Comparison of ENCODE assay signal across 8 cellular contexts in the genomic region with DNA sequence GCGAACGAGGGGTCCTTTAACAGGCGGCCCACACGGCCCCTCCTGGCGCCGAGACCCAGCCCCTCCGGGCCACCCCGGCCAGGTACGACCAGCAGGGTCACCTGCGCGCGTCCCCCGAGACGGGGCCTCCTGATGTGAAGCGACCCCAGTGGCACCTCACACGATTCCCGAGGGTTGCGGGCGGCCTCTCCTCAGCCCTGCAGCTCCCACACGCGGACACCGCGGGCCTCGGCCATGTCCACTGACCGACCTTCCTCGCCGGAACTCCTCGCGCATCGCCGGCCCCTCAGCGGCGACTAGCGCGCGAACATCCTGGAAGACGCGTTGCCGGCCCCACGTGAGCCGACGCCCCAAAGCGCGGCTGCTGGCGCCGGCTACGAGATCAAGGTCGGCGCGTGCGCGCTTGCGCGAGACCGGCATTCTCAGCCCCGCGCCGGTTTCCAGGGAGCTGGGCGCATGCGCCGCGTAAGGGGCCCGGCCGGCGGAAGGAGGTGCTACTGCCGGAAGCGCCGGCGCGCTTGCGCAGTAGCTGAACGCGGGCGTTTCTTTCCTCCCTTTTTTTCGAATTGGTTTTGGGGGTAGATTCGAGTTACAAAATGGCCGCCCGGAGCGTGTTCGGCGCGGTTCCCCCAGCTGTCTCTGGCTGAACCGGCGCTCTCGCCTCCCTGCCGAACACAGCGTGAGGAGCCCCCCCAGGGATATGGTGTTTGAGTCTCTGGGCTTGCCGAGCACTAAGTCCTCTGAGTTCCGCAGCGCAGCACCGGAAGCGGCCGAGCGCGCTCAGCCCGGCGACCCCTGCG. TPM values are rescaled to one million over a fixed set of nuclear protein-coding genes. Genes with fewer than 3 reads are reported as not detected.
DNase-seq lines count a peak whose midpoint lies in the region; ATAC-seq and TF ChIP-seq lines count a peak whose summit lies in the region.

NUP50 (plus strand) TSS at position 509 of the 800 bp plus-strand sequence. CDS start 4,253 bp downstream, outside the sequence.

- H3K4me2 ChIP-seq in smooth muscle cell: peak within 1 kb of the TSS; percentile 96

- H3K4me3 ChIP-seq in breast epithelium (peak within 1 kb of the TSS; percentile 93 to 99 (median 96)), smooth muscle cell (peak within 1 kb of the TSS; percentile 95)

- no peaks in the 10 kb centered on the region for H3K36me3 ChIP-seq in breast epithelium
- no peaks in the 10 kb centered on the region for H3K36me3 ChIP-seq in smooth muscle cell (ENCODE audit: low read depth)

- peaks cover 16% of the 10 kb centered on the region for H3F3A ChIP-seq in smooth muscle cell (ENCODE audit: low read depth)

- peaks cover 29% of the 10 kb centered on the region for H4K20me1 ChIP-seq in smooth muscle cell (ENCODE audit: low read depth)

- H2AFZ ChIP-seq in smooth muscle cell (ENCODE audit: low read depth): peak within 1 kb of the TSS; percentile 89

- TF ChIP-seq POLR2A in breast epithelium (IDR thresholded peaks at IDR 0.05): no peak

- H3K9me3 ChIP-seq in breast epithelium: no peaks in the 10 kb centered on the region
- no peaks in the 10 kb centered on the region for H3K9me3 ChIP-seq in smooth muscle cell (replicated peaks; ENCODE audit: low read depth)

- in situ Hi-C loops in ACHN (cut with HindIII; ENCODE audit: low pct_ligation_motif_present, low pct_unique_long_range_greater_than_20kb, low sequenced_read_pairs): no loop called here

- H3K4me1 ChIP-seq in breast epithelium (no peaks in the 10 kb centered on the region), smooth muscle cell (ENCODE audit: low read depth) (peaks cover 33% of the 10 kb centered on the region)

- H3K27ac ChIP-seq in VCaP: peak within 1 kb of the TSS; percentile 95
- peak within 1 kb of the TSS; percentile 75 to 89 for H3K27ac ChIP-seq in breast epithelium
- H3K27ac ChIP-seq in smooth muscle cell (ENCODE audit: low read depth): peak within 1 kb of the TSS; percentile 70

- peak within 1 kb of the TSS; percentile 83 for H3K9ac ChIP-seq in smooth muscle cell (ENCODE audit: low read depth)

- DNase-seq in ACHN (peak; percentile 93), NCI-H2196 treated with DMSO at 0.1 percent for 48 hours (lab: John Stamatoyannopoulos, UW; ENCODE audit: unreplicated experiment) (peak; percentile 94), breast epithelium (ENCODE audit: low spot score in 2 of 2) (peak; percentile 89 to 90), iPS-NIHi11 (ENCODE audit: low spot score) (peak; percentile 99), smooth muscle cell (lab: John Stamatoyannopoulos, UW; ENCODE audit: unreplicated experiment) (peak; percentile 77)

- H3K27me3 ChIP-seq in breast epithelium (no peaks in the 10 kb centered on the region), smooth muscle cell (ENCODE audit: low read depth) (no peaks in the 10 kb centered on the region)

- TF ChIP-seq CTCF in VCaP (conservative IDR thresholded peaks at IDR 0.05) (0 out of 2 replicates have a peak, but pooled peaks have one; percentile 12), breast epithelium (IDR thresholded peaks at IDR 0.05) (no peak), smooth muscle cell (IDR thresholded peaks at IDR 0.05; ENCODE audit: borderline replicate concordance, insufficient read depth, poor library complexity, severe bottlenecking) (no peak)

- ATAC-seq in GM18868 (IDR thresholded peaks at IDR 0.05; ENCODE audit: unreplicated experiment): peak; percentile 80
- ATAC-seq in HG03108 (IDR thresholded peaks at IDR 0.05; ENCODE audit: unreplicated experiment): peak; percentile 74

- WGBS in smooth muscle cell (ENCODE audit: low lambda C conversion rate): 1% methylated on average over 91 of the region's 98 CpGs

- peaks cover 75% of the 10 kb centered on the region for H3K79me2 ChIP-seq in smooth muscle cell (ENCODE audit: low read depth)

- intact Hi-C loops in breast epithelium (cut with DNase I; ENCODE audit: low total_unique reads): loop anchor here (10.0 kb wide), 1 partner anchor 71 kb away; no protein-coding TSS in a partner anchor

RNA-seq across cellular contexts. Expression of gene NUP50, which starts in this region (rescaled TPM):
- total RNA-seq in breast epithelium (10 to 100 TPM; 40.6 to 53.9 (median 49.2) TPM), smooth muscle cell (21.0 and 33.5 TPM in 2 replicates)
- 16.8 and 18.6 TPM in 2 replicates for polyA plus RNA-seq in smooth muscle cell

Comparison
In these comparisons a context has a peak if more than half of its experiments do, and no peak if none do; other contexts are left out.
1. Peak in every context shown above with its lines: DNase-seq, ATAC-seq, H3K4me3 ChIP-seq and H3K27ac ChIP-seq.